Comparison of ENCODE assay signal across 19 cellular contexts in the genomic region with DNA sequence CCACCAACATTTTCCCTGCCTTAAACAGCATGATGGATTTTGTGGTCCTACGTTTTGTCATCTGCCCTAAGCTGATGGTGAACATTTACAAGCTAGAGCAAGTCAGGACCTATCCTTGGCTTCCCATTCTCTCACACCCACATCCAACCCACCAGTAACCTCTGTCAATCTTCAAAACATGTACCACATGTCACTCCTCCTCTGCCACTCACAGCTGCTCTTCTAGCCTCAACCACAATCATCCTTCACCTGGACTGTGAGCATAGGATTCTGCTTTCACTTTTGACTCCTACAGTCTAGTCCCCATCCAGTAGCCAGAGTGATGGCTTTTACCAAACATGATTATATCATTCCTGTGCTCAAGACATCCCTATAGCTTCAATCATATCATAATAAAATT.
DNase-seq lines count a peak whose midpoint lies in the region; ATAC-seq, FAIRE-seq and TF ChIP-seq lines count a peak whose summit lies in the region.
"Had no signal": no experiment of that assay in that cellular context is flagged by ENCODE, and none has a peak within 500 bp of the region (broad histone marks: within the 10 kb centered on the region; RNA-seq: fewer than 3 reads in every experiment).

No MANE protein-coding gene starts in this region.

- H4K20me1 ChIP-seq in DND-41 (ENCODE audit: insufficient read depth, low read length), result no peaks in the 10 kb centered on the region
- H4K20me1 ChIP-seq in Karpas-422 (ENCODE audit: insufficient read depth, low read depth, low read length), result no peaks in the 10 kb centered on the region
- H4K20me1 ChIP-seq in GM12878 (ENCODE audit: control insufficient read depth, insufficient read depth), result no peaks in the 10 kb centered on the region

- TF ChIP-seq EP300 in GM12878 (IDR thresholded peaks at IDR 0.05; ENCODE audit: borderline replicate concordance in 1 of 2, control insufficient read depth in 1 of 2, low read depth in 2 of 2, low read length in 2 of 2), result no peak

- peak; percentile 71 for ATAC-seq in DND-41 (ENCODE audit: insufficient read depth, low read depth)
- ATAC-seq in HG02759 (IDR thresholded peaks at IDR 0.05; ENCODE audit: unreplicated experiment), result peak; percentile 49
- peak; percentile 43; the same call in 2 of the 3 replicates for ATAC-seq in GM12878
- ATAC-seq in Right ventricle myocardium superior (ENCODE audit: poor library complexity), result no peak
- ATAC-seq in GM18868 (IDR thresholded peaks at IDR 0.05; ENCODE audit: unreplicated experiment), result no peak
- ATAC-seq: A549, K562 had no signal

- POLR2A ChIA-PET in GM12878 (lab: Charles Lee), result no interaction called here

- TF ChIP-seq POLR2A in GM12878 (IDR thresholded peaks at IDR 0.05; ENCODE audit: low read depth, low read length), result no peak

- H3K9me2 ChIP-seq in Karpas-422 (replicated peaks; ENCODE audit: insufficient read depth, low read length), result no peaks in the 10 kb centered on the region

- intact Hi-C loops in GM12878 (cut with micrococcal nuclease; ENCODE audit: unreplicated experiment), result no loop called here
- intact Hi-C loops in Right ventricle myocardium superior (cut with DNase I), result no loop called here

- TF ChIP-seq RAD21 in GM12878 (IDR thresholded peaks at IDR 0.05; ENCODE audit: insufficient read depth, low read depth, low read length), result no peak

- RAD21 ChIA-PET in GM12878 (lab: Charles Lee; ENCODE audit: unreplicated experiment), result interaction anchor here (1.3 kb wide), 1 partner anchor 16 kb away, joined by 3 read pairs; no protein-coding TSS in a partner anchor

- H3K79me2 ChIP-seq in DND-41 (ENCODE audit: insufficient read depth, low read length) (no peaks in the 10 kb centered on the region), Karpas-422 (ENCODE audit: low read length) (no peaks in the 10 kb centered on the region), GM12878 (ENCODE audit: control insufficient read depth, insufficient read depth, low read length) (no peaks in the 10 kb centered on the region)

- DNase-seq in DND-41 (peak; percentile 8), Karpas-422 (no peak), GM12878 (ENCODE audit: low read depth, low spot score) (no peak), Right ventricle myocardium superior (no peak), COR-L47 (lab: John Stamatoyannopoulos, UW) (no peak), NCI-H2227 treated with DMSO at 0.1 percent for 48 hours (lab: John Stamatoyannopoulos, UW) (no peak)
- DNase-seq: AML-193; CD4-positive, alpha-beta T cell; DMS153; DMS79; GF-D8 had no signal

- H3K27me3 ChIP-seq in DND-41 (ENCODE audit: insufficient read depth, low read length, poor library complexity), result no peaks in the 10 kb centered on the region
- no peaks in the 10 kb centered on the region for H3K27me3 ChIP-seq in Karpas-422 (ENCODE audit: low read length)
- no peaks in the 10 kb centered on the region for H3K27me3 ChIP-seq in GM12878 (replicated peaks in 1 of 2; ENCODE audit: control insufficient read depth in 2 of 2, insufficient read depth in 2 of 2, low read length in 1 of 2)

- FAIRE-seq in GM12878 (lab: Jason Lieb, UNC), result no peak
- FAIRE-seq: A549, GM12891, K562 had no signal

- SMC1A ChIA-PET in GM12878 (lab: Charles Lee; ENCODE audit: uncharacterized antibody, unreplicated experiment), result interaction anchor here (1.1 to 6.7 kb wide), 2 partner anchors 19 to 31 kb away, joined by 3 to 42 read pairs; no protein-coding TSS in a partner anchor

- H3K4me1 ChIP-seq in DND-41 (ENCODE audit: insufficient read depth, low read length) (no peaks in the 10 kb centered on the region), Karpas-422 (ENCODE audit: low read length) (peaks cover 12% of the 10 kb centered on the region), GM12878 (ENCODE audit: control insufficient read depth, insufficient read depth, low read length) (no peaks in the 10 kb centered on the region)
- H3K4me1 ChIP-seq: A549, HAP-1 had no signal

- H3K36me3 ChIP-seq in DND-41 (ENCODE audit: insufficient read depth, low read length), result no peaks in the 10 kb centered on the region
- no peaks in the 10 kb centered on the region for H3K36me3 ChIP-seq in Karpas-422 (ENCODE audit: insufficient read depth, low read length)
- no peaks in the 10 kb centered on the region for H3K36me3 ChIP-seq in GM12878 (ENCODE audit: control insufficient read depth in 2 of 2, insufficient read depth in 2 of 2, low read length in 1 of 2)
- H3K36me3 ChIP-seq: HAP-1 had no signal

- in situ Hi-C loops in GM12878 (cut with MboI), result no loop called here

- CTCF ChIA-PET in GM12878 (lab: Yijun Ruan, JAX), result interaction anchor here (0.7 to 0.8 kb wide), 2 partner anchors 9 to 13 kb away, joined by 3 read pairs; no protein-coding TSS in a partner anchor

- H2AFZ ChIP-seq in DND-41 (ENCODE audit: low read depth, low read length) (no peak overlapping the region; the same call in 1 of the 2 replicates), Karpas-422 (ENCODE audit: low read length) (no peak overlapping the region; the same call in 1 of the 2 replicates), GM12878 (ENCODE audit: control insufficient read depth, low read depth, low read length) (no peak overlapping the region)

- H3K4me2 ChIP-seq in DND-41 (ENCODE audit: insufficient read depth, low read length), result no peak overlapping the region
- peak overlapping the region; percentile 9 for H3K4me2 ChIP-seq in Karpas-422 (ENCODE audit: low read depth, low read length, poor library complexity, severe bottlenecking)
- H3K4me2 ChIP-seq in GM12878 (ENCODE audit: control insufficient read depth, insufficient read depth), result no peak overlapping the region
- H3K4me2 ChIP-seq: A549 had no signal

- H3K9ac ChIP-seq in DND-41 (ENCODE audit: low read depth, low read length), result no peak overlapping the region
- no peak overlapping the region for H3K9ac ChIP-seq in Karpas-422 (ENCODE audit: low read length)
- no peak overlapping the region for H3K9ac ChIP-seq in GM12878 (ENCODE audit: control insufficient read depth, insufficient read depth, low read length)

- H3K27ac ChIP-seq in DND-41 (ENCODE audit: low read length) (no peak overlapping the region), Karpas-422 (ENCODE audit: low read length) (no peak overlapping the region), GM12878 (ENCODE audit: control insufficient read depth, insufficient read depth) (no peak overlapping the region)
- H3K27ac ChIP-seq: 22Rv1, A549, C4-2B had no signal

- no peaks in the 10 kb centered on the region for H3K9me3 ChIP-seq in DND-41 (ENCODE audit: insufficient read depth, low read length, severe bottlenecking)
- no peaks in the 10 kb centered on the region for H3K9me3 ChIP-seq in Karpas-422 (ENCODE audit: low read length)
- no peaks in the 10 kb centered on the region; the same call in 2 of the 3 replicates for H3K9me3 ChIP-seq in GM12878 (replicated peaks; ENCODE audit: control insufficient read depth, insufficient read depth, low read length)
- H3K9me3 ChIP-seq: A549, HAP-1 had no signal

- TF ChIP-seq CTCF in DND-41 (IDR thresholded peaks at IDR 0.05; ENCODE audit: borderline replicate concordance, extremely low read depth, low read length, poor library complexity, severe bottlenecking) (no peak), GM12878 (IDR thresholded peaks at IDR 0.05 in 2 of 3, conservative IDR thresholded peaks at IDR 0.05 in 1 of 3; ENCODE audit: control insufficient read depth in 2 of 3, extremely low read depth in 1 of 3, insufficient read depth in 1 of 3, low read depth in 3 of 3, low read length in 3 of 3) (no peak)

- H3K4me3 ChIP-seq in DND-41 (ENCODE audit: low read depth in 1 of 2, low read length in 2 of 2) (no peak overlapping the region), Karpas-422 (ENCODE audit: low read length) (no peak overlapping the region), GM12878 (no peak overlapping the region)
- H3K4me3 ChIP-seq: A549, HAP-1, K562 had no signal

- BruUV-seq in GM12878 (replicated peaks; lab: Mats Ljungman, UMichigan), result no TSS peak

- WGBS in GM12878 (ENCODE audit: insufficient coverage, insufficient replicate concordance, low lambda C conversion rate, missing lambda C conversion rate), result 15% methylated on average over 1 of the region's 1 CpG

TF ChIP-seq in GM12878, 131 proteins besides CTCF, POLR2A, EP300 and RAD21:
- TF ChIP-seq SRF (IDR thresholded peaks at IDR 0.05; ENCODE audit: low read depth in 2 of 2, low read length in 2 of 2), result no peak
- TF ChIP-seq, protein P1, sequence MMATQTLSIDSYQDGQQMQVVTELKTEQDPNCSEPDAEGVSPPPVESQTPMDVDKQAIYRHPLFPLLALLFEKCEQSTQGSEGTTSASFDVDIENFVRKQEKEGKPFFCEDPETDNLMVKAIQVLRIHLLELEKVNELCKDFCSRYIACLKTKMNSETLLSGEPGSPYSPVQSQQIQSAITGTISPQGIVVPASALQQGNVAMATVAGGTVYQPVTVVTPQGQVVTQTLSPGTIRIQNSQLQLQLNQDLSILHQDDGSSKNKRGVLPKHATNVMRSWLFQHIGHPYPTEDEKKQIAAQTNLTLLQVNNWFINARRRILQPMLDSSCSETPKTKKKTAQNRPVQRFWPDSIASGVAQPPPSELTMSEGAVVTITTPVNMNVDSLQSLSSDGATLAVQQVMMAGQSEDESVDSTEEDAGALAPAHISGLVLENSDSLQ (IDR thresholded peaks at IDR 0.05), result peak; percentile 81
- TF ChIP-seq, protein P2, sequence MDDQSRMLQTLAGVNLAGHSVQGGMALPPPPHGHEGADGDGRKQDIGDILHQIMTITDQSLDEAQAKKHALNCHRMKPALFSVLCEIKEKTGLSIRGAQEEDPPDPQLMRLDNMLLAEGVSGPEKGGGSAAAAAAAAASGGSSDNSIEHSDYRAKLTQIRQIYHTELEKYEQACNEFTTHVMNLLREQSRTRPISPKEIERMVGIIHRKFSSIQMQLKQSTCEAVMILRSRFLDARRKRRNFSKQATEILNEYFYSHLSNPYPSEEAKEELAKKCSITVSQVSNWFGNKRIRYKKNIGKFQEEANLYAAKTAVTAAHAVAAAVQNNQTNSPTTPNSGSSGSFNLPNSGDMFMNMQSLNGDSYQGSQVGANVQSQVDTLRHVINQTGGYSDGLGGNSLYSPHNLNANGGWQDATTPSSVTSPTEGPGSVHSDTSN (IDR thresholded peaks at IDR 0.05; ENCODE audit: insufficient replicate concordance, low read depth, low read length), result peak; percentile 28

Comparison
In these comparisons a context has a peak if more than half of its experiments do, and no peak if none do; other contexts are left out.
1. ATAC-seq: peak in DND-41 (single experiment), HG02759 (single experiment) and GM12878 (single experiment); none in Right ventricle myocardium superior (single experiment) and GM18868 (single experiment).